Comparison of ENCODE assay signal across 8 cellular contexts in the genomic region with DNA sequence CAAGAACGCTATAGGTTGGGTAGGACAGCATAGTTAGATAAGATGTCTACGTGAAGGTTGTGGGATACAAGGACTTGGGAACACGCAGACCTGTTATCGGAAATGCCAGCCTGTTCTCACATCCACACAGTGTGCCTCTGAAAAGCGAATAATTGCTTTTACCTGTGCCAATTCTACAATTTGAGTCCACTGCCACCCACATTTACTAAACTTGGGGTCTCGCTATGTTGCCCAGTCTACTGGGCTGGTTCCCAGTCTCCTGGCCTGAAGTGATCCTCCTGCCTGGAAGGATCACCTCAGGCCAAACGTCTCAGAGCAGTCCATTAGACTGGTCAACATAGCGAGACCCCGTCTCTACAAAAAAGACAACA. TPM values are rescaled to one million over a fixed set of nuclear protein-coding genes. Genes with fewer than 3 reads are reported as not detected.
DNase-seq lines count a peak whose midpoint lies in the region; ATAC-seq and TF ChIP-seq lines count a peak whose summit lies in the region.

No MANE protein-coding gene starts in this region.

- peak overlapping the region; percentile 94 for H3K4me3 ChIP-seq in adipocyte (ENCODE audit: low read length)
- peak overlapping the region; percentile 85 for H3K4me3 ChIP-seq in thymus (ENCODE audit: low read length)

- H3K9me3 ChIP-seq in adipocyte (ENCODE audit: control insufficient read depth, low read length), result no peaks in the 10 kb centered on the region
- no peaks in the 10 kb centered on the region for H3K9me3 ChIP-seq in thymus (ENCODE audit: control insufficient read depth)

- H3K9me3 Mint-ChIP-seq in activated CD4-positive, alpha-beta T cell treated with anti-CD3 and anti-CD28 coated beads for 36 hours (ENCODE audit: low read depth), result no peaks in the 10 kb centered on the region

- H3K36me3 ChIP-seq in adipocyte (ENCODE audit: control insufficient read depth, insufficient read depth, low read length, severe bottlenecking) (no peaks in the 10 kb centered on the region), thymus (ENCODE audit: control insufficient read depth, insufficient read depth) (no peaks in the 10 kb centered on the region)

- H3K27me3 ChIP-seq in adipocyte (replicated peaks; ENCODE audit: control insufficient read depth, insufficient read depth, low read length) (no peaks in the 10 kb centered on the region), thymus (ENCODE audit: control insufficient read depth, insufficient read depth) (no peaks in the 10 kb centered on the region)

- peaks cover 9% of the 10 kb centered on the region for H3K36me3 Mint-ChIP-seq in activated CD4-positive, alpha-beta T cell treated with anti-CD3 and anti-CD28 coated beads for 36 hours (ENCODE audit: low read depth)

- CTCF ChIA-PET in activated CD4-positive, alpha-beta T cell treated with anti-CD3 and anti-CD28 coated beads for 36 hours (lab: Charles Lee), result interaction anchor here (0.7 to 1.1 kb wide), 4 partner anchors 67 to 484 kb away, joined by 3 to 5 read pairs (median 4); no protein-coding TSS in a partner anchor

- DNase-seq in activated CD4-positive, alpha-beta T cell treated with anti-CD3 and anti-CD28 coated beads for 36 hours, result no peak
- DNase-seq in activated CD4-positive, alpha-beta T cell treated with anti-CD3 and anti-CD28 coated beads, Interleukin-2, amount 50 U/mL, for 4 hours, result no peak
- DNase-seq in adipocyte (ENCODE audit: low read depth) (no peak), left colon (no peak), nucleus accumbens (lab: John Stamatoyannopoulos, UW) (no peak)

- intact Hi-C loops in activated CD4-positive, alpha-beta T cell treated with anti-CD3 and anti-CD28 coated beads for 36 hours (cut with DNase I, micrococcal nuclease), result loop anchor here (1.0 to 10.0 kb wide), 25 partner anchors 33 to 1460 kb away; a partner anchor contains a TSS
- intact Hi-C loops in left colon (cut with DNase I, micrococcal nuclease), result no loop called here

- peaks cover 24% of the 10 kb centered on the region for H3K4me1 Mint-ChIP-seq in activated CD4-positive, alpha-beta T cell treated with anti-CD3 and anti-CD28 coated beads for 36 hours

- ATAC-seq in activated CD4-positive, alpha-beta T cell treated with anti-CD3 and anti-CD28 coated beads for 36 hours, result no peak
- ATAC-seq in left colon (peak; percentile 11), HG03342 (IDR thresholded peaks at IDR 0.05; ENCODE audit: unreplicated experiment) (no peak), GM18505 (IDR thresholded peaks at IDR 0.05; ENCODE audit: unreplicated experiment) (no peak)

- WGBS in thymus, result 65% methylated on average over 9 of the region's 9 CpGs

- H3K27ac Mint-ChIP-seq in activated CD4-positive, alpha-beta T cell treated with anti-CD3 and anti-CD28 coated beads for 36 hours, result peak overlapping the region; percentile 98

- peak overlapping the region; percentile 80 for H3K4me3 Mint-ChIP-seq in activated CD4-positive, alpha-beta T cell treated with anti-CD3 and anti-CD28 coated beads for 36 hours

- H3K27me3 Mint-ChIP-seq in activated CD4-positive, alpha-beta T cell treated with anti-CD3 and anti-CD28 coated beads for 36 hours, result no peaks in the 10 kb centered on the region

- H3K4me1 ChIP-seq in adipocyte (ENCODE audit: control insufficient read depth, insufficient read depth, low read length) (peaks cover 11% of the 10 kb centered on the region), thymus (ENCODE audit: control insufficient read depth, insufficient read depth, low read length) (peaks cover 5% of the 10 kb centered on the region)

- peak overlapping the region; percentile 93 for H3K27ac ChIP-seq in thymus (ENCODE audit: low read depth)

- peak overlapping the region; percentile 100 for H3K9ac ChIP-seq in adipocyte (ENCODE audit: low read length)

- no peak for TF ChIP-seq POLR2A in GM18505 (IDR thresholded peaks at IDR 0.05; ENCODE audit: borderline replicate concordance, extremely low read depth, insufficient read depth, insufficient read length)

- POLR2A ChIA-PET in activated CD4-positive, alpha-beta T cell treated with anti-CD3 and anti-CD28 coated beads for 36 hours (lab: Charles Lee), result interaction anchor here (1.2 to 1.8 kb wide), 2 partner anchors 115 to 422 kb away, joined by 4 to 5 read pairs; a partner anchor contains a TSS

RNA-seq across cellular contexts. Expression of a gene that starts 0.8 kb away (rescaled TPM):
- 10 to 100 TPM; 22.2 to 25.1 TPM for total RNA-seq in activated CD4-positive, alpha-beta T cell treated with anti-CD3 and anti-CD28 coated beads for 36 hours
- 10 to 100 TPM; 19.7 to 29.3 TPM for total RNA-seq in left colon
- polyA plus RNA-seq in thymus, result 7.6 TPM

Comparison
In these comparisons a context has a peak if more than half of its experiments do, and no peak if none do; other contexts are left out.
1. intact Hi-C loops: an anchor here in activated CD4-positive, alpha-beta T cell treated with anti-CD3 and anti-CD28 coated beads for 36 hours (1.0 to 10.0 kb wide); none called in left colon.